16 cellular contexts compared by ENCODE assay signal in genomic region chr1:221891708-221892107, GRCh38.
A peak's percentile ranks its signal among the peaks of the same experiment; 100 is the strongest.
DNase-seq lines count a peak whose midpoint lies in the region; ATAC-seq and TF ChIP-seq lines count a peak whose summit lies in the region.
"Had no signal": no experiment of that assay in that cellular context is flagged by ENCODE, and none has a peak within 500 bp of the region (broad histone marks: within the 10 kb centered on the region; RNA-seq: fewer than 3 reads in every experiment).

No MANE protein-coding gene starts in this region.

- no peak for TF ChIP-seq EP300 in gastroesophageal sphincter (IDR thresholded peaks at IDR 0.05)

- DNase-seq in GM04503 (ENCODE audit: low read depth) (peak; percentile 59), amniotic epithelial cell (ENCODE audit: low read depth) (peak; percentile 95), uterus (no peak), NCI-H2196 treated with DMSO at 0.1 percent for 48 hours (lab: John Stamatoyannopoulos, UW; ENCODE audit: unreplicated experiment) (no peak)
- DNase-seq: activated CD4-positive, alpha-beta T cell treated with anti-CD3 and anti-CD28 coated beads, Interleukin-2, amount 50 U/mL, for 4 hours; activated naive CD8-positive, alpha-beta T cell treated with anti-CD3 and anti-CD28 coated beads, Interleukin-2, amount 50 U/mL, for 24 hours; activated T-cell treated with anti-CD3 and anti-CD28 coated beads, Interleukin-2, amount 50 U/mL, for 4 hours; C1 segment of cervical spinal cord; DMS53; KG1; NCI-H1417 treated with DMSO at 0.1 percent for 48 hours; NCI-H2227 treated with DMSO at 0.1 percent for 48 hours; stimulated activated naive CD8-positive, alpha-beta T cell treated with anti-CD3 and anti-CD28 coated beads, Interleukin-15, amount 100 ng/mL, for 72 hours had no signal

- 73 to 75% methylated on average over 1 of the region's 1 CpG for WGBS in gastroesophageal sphincter (ENCODE audit: low coverage in 1 of 2), 2 donors

- H3K36me3 ChIP-seq in gastroesophageal sphincter (no peaks in the 10 kb centered on the region), subcutaneous abdominal adipose tissue (ENCODE audit: control insufficient read depth in 5 of 5, insufficient read depth in 5 of 5, low read length in 5 of 5) (no peaks in the 10 kb centered on the region), uterus (no peaks in the 10 kb centered on the region)

- TF ChIP-seq POLR2A in gastroesophageal sphincter (IDR thresholded peaks at IDR 0.05), result no peak
- TF ChIP-seq POLR2A in uterus (IDR thresholded peaks at IDR 0.05), result no peak

- intact Hi-C loops in uterus (cut with DNase I; ENCODE audit: low total_unique reads), result no loop called here

- H3K9me3 ChIP-seq in gastroesophageal sphincter (peaks cover 0 to 6% (median 0%) of the 10 kb centered on the region in 3 donors), subcutaneous abdominal adipose tissue (ENCODE audit: control insufficient read depth in 5 of 5, low read length in 5 of 5) (no peaks in the 10 kb centered on the region), uterus (no peaks in the 10 kb centered on the region)

- H3K27me3 ChIP-seq in gastroesophageal sphincter (no peaks in the 10 kb centered on the region), subcutaneous abdominal adipose tissue (ENCODE audit: control insufficient read depth in 5 of 5, insufficient read depth in 4 of 5, low read length in 5 of 5) (no peaks in the 10 kb centered on the region), uterus (no peaks in the 10 kb centered on the region)

- TF ChIP-seq CTCF in gastroesophageal sphincter (IDR thresholded peaks at IDR 0.05) (no peak), uterus (IDR thresholded peaks at IDR 0.05) (no peak)

- H3K4me3 ChIP-seq in gastroesophageal sphincter (no peak overlapping the region), subcutaneous abdominal adipose tissue (ENCODE audit: low read depth in 1 of 5, low read length in 5 of 5) (no peak overlapping the region), uterus (no peak overlapping the region)

- H3K27ac ChIP-seq in gastroesophageal sphincter (no peak overlapping the region), subcutaneous abdominal adipose tissue (ENCODE audit: low read depth, low read length) (peak overlapping the region; percentile 87), uterus (no peak overlapping the region)

- ATAC-seq in gastroesophageal sphincter (peak; percentile 63), GM19397 (IDR thresholded peaks at IDR 0.05; ENCODE audit: unreplicated experiment) (no peak)
- ATAC-seq: activated naive CD8-positive, alpha-beta T cell treated with anti-CD3 and anti-CD28 coated beads, Interleukin-2, amount 50 U/mL, for 24 hours; activated T-cell treated with anti-CD3 and anti-CD28 coated beads, Interleukin-2, amount 50 U/mL, for 4 hours; stimulated activated naive CD8-positive, alpha-beta T cell treated with anti-CD3 and anti-CD28 coated beads, Interleukin-15, amount 100 ng/mL, for 72 hours had no signal

- peak overlapping the region in 1 of 5 donors; percentile 58 for H3K9ac ChIP-seq in subcutaneous abdominal adipose tissue (ENCODE audit: low read length in 5 of 5)

- H3K4me1 ChIP-seq in gastroesophageal sphincter (peaks cover 0 to 8% (median 0%) of the 10 kb centered on the region in 3 donors), subcutaneous abdominal adipose tissue (ENCODE audit: control insufficient read depth in 5 of 5, insufficient read depth in 5 of 5, low read length in 5 of 5) (peaks cover 0 to 50% (median 34%) of the 10 kb centered on the region in 5 donors), uterus (no peaks in the 10 kb centered on the region)

Comparison
In these comparisons a context has a peak if more than half of its experiments do, and no peak if none do; other contexts are left out.
1. DNase-seq: peak in GM04503 (single experiment) and amniotic epithelial cell (single experiment); none in uterus (0 of 2) and NCI-H2196 treated with DMSO at 0.1 percent for 48 hours (single experiment).